In genomic region chr18:1680108-1680507, GRCh38 we compare ENCODE assay signal across 29 cellular contexts.
"Had no signal": no experiment of that assay in that cellular context is flagged by ENCODE, and none has a peak within 500 bp of the region (broad histone marks: within the 10 kb centered on the region; RNA-seq: fewer than 3 reads in every experiment).

No MANE protein-coding gene starts in this region.

- H3K4me3 ChIP-seq: adrenal gland, ascending aorta, body of pancreas, breast epithelium, cardiac muscle cell had no signal

- H3K9me3 ChIP-seq: adrenal gland, ascending aorta, body of pancreas, breast epithelium had no signal

- H3K27me3 ChIP-seq: adrenal gland, ascending aorta, body of pancreas, brain microvascular endothelial cell, breast epithelium, cardiac muscle cell had no signal

- H3K27ac ChIP-seq: adrenal gland, ascending aorta, body of pancreas, brain microvascular endothelial cell, breast epithelium, cardiac muscle cell had no signal

- H3K36me3 ChIP-seq: adrenal gland, ascending aorta, brain microvascular endothelial cell, breast epithelium, cardiac muscle cell had no signal

- DNase-seq: activated effector memory CD4-positive, alpha-beta T cell treated with anti-CD3 and anti-CD28 coated beads, Interleukin-2, amount 50 U/mL, for 16 hours; activated effector memory CD4-positive, alpha-beta T cell treated with Interleukin-2 at 50 U/mL for 16 hours; activated gamma-delta T cell; activated gamma-delta T cell treated with Interleukin-2 at 50 U/mL for 16 hours; activated naive CD4-positive, alpha-beta T cell; activated naive CD4-positive, alpha-beta T cell treated with anti-CD3 and anti-CD28 coated beads for 36 hours; activated naive CD4-positive, alpha-beta T cell treated with anti-CD3 and anti-CD28 coated beads, Interleukin-2, amount 10 ng/mL, durations not matched to agents 7 days and 5 days; activated naive CD4-positive, alpha-beta T cell treated with anti-CD3 and anti-CD28 coated beads, Interleukin-2, amount 50 U/mL, for 16 hours; activated naive CD4-positive, alpha-beta T cell treated with Interleukin-2 at 50 U/mL for 16 hours; activated naive CD8-positive, alpha-beta T cell treated with anti-CD3 and anti-CD28 coated beads for 36 hours; activated naive CD8-positive, alpha-beta T cell treated with anti-CD3 and anti-CD28 coated beads, Interleukin-2, amount 10 ng/mL, durations not matched to agents 7 days and 5 days; activated naive CD8-positive, alpha-beta T cell treated with anti-CD3 and anti-CD28 coated beads, Interleukin-2, amount 50 U/mL, for 24 hours; activated T-cell treated with anti-CD3 and anti-CD28 coated beads, Interleukin-2, amount 50 U/mL, for 24 hours; activated T-cell treated with anti-CD3 and anti-CD28 coated beads, Interleukin-2, amount 50 U/mL, for 4 hours; activated T-cell treated with anti-CD3 and anti-CD28 coated beads, Interleukin-2, amount 50 U/mL, for 48 hours; activated T-cell treated with anti-CD3 and anti-CD28 coated beads, Interleukin-2, amount 50 U/mL, for 72 hours; adrenal gland; amniotic stem cell; amygdala; anterior cingulate cortex; aorta; body of pancreas; brain microvascular endothelial cell; caudate nucleus; central memory CD4-positive, alpha-beta T cell; cerebellar nuclear complex had no signal
